In genomic region chr14:22537436-22538310, GRCh38 we compare ENCODE assay signal across 10 cellular contexts. TPM values are rescaled to one million over a fixed set of nuclear protein-coding genes. Genes with fewer than 3 reads are reported as not detected.
DNase-seq lines count a peak whose midpoint lies in the region; ATAC-seq, FAIRE-seq and TF ChIP-seq lines count a peak whose summit lies in the region.
"Had no signal": no experiment of that assay in that cellular context is flagged by ENCODE, and none has a peak within 500 bp of the region (broad histone marks: within the 10 kb centered on the region; RNA-seq: fewer than 3 reads in every experiment).

No MANE protein-coding gene starts in this region.

- no peak for TF ChIP-seq RAD21 in HepG2 (CRISPR knock-in tag; IDR thresholded peaks at IDR 0.05)

- CTCF ChIA-PET in HepG2 (lab: Yijun Ruan, JAX; ENCODE audit: low intra/inter-chr PET ratio, low total read pairs), result no interaction called here

- H3K9me3 ChIP-seq in HepG2 (ENCODE audit: low read length), result no peaks in the 10 kb centered on the region
- H3K9me3 ChIP-seq in right lobe of liver, result no peaks in the 10 kb centered on the region
- H3K9me3 ChIP-seq in mesodermal cell (ENCODE audit: control insufficient read depth, low read length), result no peaks in the 10 kb centered on the region
- H3K9me3 ChIP-seq in vagina, result no peaks in the 10 kb centered on the region
- H3K9me3 ChIP-seq: pancreas had no signal

- peaks cover 94% of the 10 kb centered on the region for H3K36me3 Mint-ChIP-seq in activated naive CD8-positive, alpha-beta T cell treated with anti-CD3 and anti-CD28 coated beads, Interleukin-2, amount 10 ng/mL, durations not matched to agents 7 days and 5 days

- H3K36me3 ChIP-seq in HepG2 (replicated peaks in 1 of 2; ENCODE audit: control insufficient read depth in 1 of 2, insufficient read depth in 2 of 2, low read length in 2 of 2), result no peaks in the 10 kb centered on the region
- H3K36me3 ChIP-seq in right lobe of liver, result no peaks in the 10 kb centered on the region
- no peaks in the 10 kb centered on the region for H3K36me3 ChIP-seq in mesodermal cell (ENCODE audit: control insufficient read depth, insufficient read depth, low read length)
- H3K36me3 ChIP-seq in vagina, result no peaks in the 10 kb centered on the region
- H3K36me3 ChIP-seq: pancreas had no signal

- POLR2A ChIA-PET in HepG2 (lab: Yijun Ruan, JAX), result no interaction called here
- POLR2A ChIA-PET in activated naive CD8-positive, alpha-beta T cell treated with anti-CD3 and anti-CD28 coated beads, Interleukin-2, amount 10 ng/mL, durations not matched to agents 7 days and 5 days (lab: Charles Lee), result interaction anchor here (0.6 to 20.6 kb wide), 23 partner anchors 9 to 819 kb away, joined by 3 to 452 read pairs (median 5); partner anchors contain the start of gene DAD1

- H3K4me3 Mint-ChIP-seq in activated naive CD8-positive, alpha-beta T cell treated with anti-CD3 and anti-CD28 coated beads, Interleukin-2, amount 10 ng/mL, durations not matched to agents 7 days and 5 days, result peak overlapping the region; percentile 86

- no peaks in the 10 kb centered on the region for H3K4me1 ChIP-seq in HepG2 (ENCODE audit: insufficient read depth, low read length)
- H3K4me1 ChIP-seq in right lobe of liver, result no peaks in the 10 kb centered on the region
- H3K4me1 ChIP-seq in mesodermal cell (ENCODE audit: control insufficient read depth, insufficient read depth, low read length, poor library complexity, severe bottlenecking), result peaks cover 53% of the 10 kb centered on the region
- peaks cover 40% of the 10 kb centered on the region for H3K4me1 ChIP-seq in vagina
- H3K4me1 ChIP-seq: pancreas had no signal

- H3K27ac ChIP-seq in HepG2 (ENCODE audit: extremely low read length, insufficient read depth, low read length) (no peak overlapping the region), right lobe of liver (no peak overlapping the region), mesodermal cell (ENCODE audit: low read depth, low read length, severe bottlenecking) (peak overlapping the region; percentile 75), vagina (peak overlapping the region; percentile 89)

- H3K27ac Mint-ChIP-seq in activated naive CD8-positive, alpha-beta T cell treated with anti-CD3 and anti-CD28 coated beads, Interleukin-2, amount 10 ng/mL, durations not matched to agents 7 days and 5 days, result peak overlapping the region; percentile 99

- H4K20me1 ChIP-seq in HepG2 (ENCODE audit: insufficient read depth, low read length), result no peaks in the 10 kb centered on the region

- no peaks in the 10 kb centered on the region for H3K9me3 Mint-ChIP-seq in activated naive CD8-positive, alpha-beta T cell treated with anti-CD3 and anti-CD28 coated beads, Interleukin-2, amount 10 ng/mL, durations not matched to agents 7 days and 5 days

- ATAC-seq in HepG2, result peak; percentile 34; the same call in 2 of the 3 replicates
- ATAC-seq in right lobe of liver, result no peak
- peak; percentile 19 for ATAC-seq in activated naive CD8-positive, alpha-beta T cell treated with anti-CD3 and anti-CD28 coated beads, Interleukin-2, amount 10 ng/mL, durations not matched to agents 7 days and 5 days (ENCODE audit: low read depth)
- ATAC-seq in HG03432 (IDR thresholded peaks at IDR 0.05; ENCODE audit: unreplicated experiment), result no peak

- H3K79me2 ChIP-seq in HepG2 (ENCODE audit: insufficient read depth, low read length), result no peaks in the 10 kb centered on the region

- no peaks in the 10 kb centered on the region for H3K27me3 Mint-ChIP-seq in activated naive CD8-positive, alpha-beta T cell treated with anti-CD3 and anti-CD28 coated beads, Interleukin-2, amount 10 ng/mL, durations not matched to agents 7 days and 5 days

- peaks cover 4 to 10% of the 10 kb centered on the region in 2 experiments; a peak in 3 of 5 replicates for H3K27me3 ChIP-seq in HepG2 (ENCODE audit: control insufficient read depth in 1 of 2, insufficient read depth in 2 of 2, low read length in 2 of 2)
- H3K27me3 ChIP-seq in right lobe of liver, result no peaks in the 10 kb centered on the region
- H3K27me3 ChIP-seq in vagina, result no peaks in the 10 kb centered on the region
- H3K27me3 ChIP-seq: pancreas had no signal

- 30% methylated on average over 8 of the region's 8 CpGs for WGBS in HepG2 (ENCODE audit: low lambda C conversion rate)
- WGBS in right lobe of liver (ENCODE audit: insufficient coverage, low coverage, low lambda C conversion rate, missing lambda C conversion rate), result 69% methylated on average over 3 of the region's 8 CpGs
- 95 to 96% methylated on average over 6 to 7 of the region's 8 CpGs for WGBS in mesodermal cell (ENCODE audit: insufficient coverage in 2 of 2), 2 experiments

- no peak for TF ChIP-seq EP300 in HepG2 (IDR thresholded peaks at IDR 0.05; ENCODE audit: low read depth in 2 of 2, low read length in 2 of 2)
- no peak for TF ChIP-seq EP300 in HepG2 (CRISPR knock-in tag; IDR thresholded peaks at IDR 0.05; ENCODE audit: borderline replicate concordance)

- DNase-seq in HepG2 (ENCODE audit: low spot score) (no peak), right lobe of liver (no peak), vagina (ENCODE audit: extremely low spot score in 2 of 2) (no peak), NCI-H187 (lab: John Stamatoyannopoulos, UW) (no peak), anterior cingulate cortex (lab: John Stamatoyannopoulos, UW) (no peak)
- no peak for DNase-seq in activated naive CD8-positive, alpha-beta T cell treated with anti-CD3 and anti-CD28 coated beads, Interleukin-2, amount 10 ng/mL, durations not matched to agents 7 days and 5 days
- DNase-seq: NCI-H1105 treated with DMSO at 0.1 percent for 48 hours had no signal

- intact Hi-C loops in HepG2 (cut with micrococcal nuclease; ENCODE audit: unreplicated experiment) (loop anchor here (1.0 kb wide), 1 partner anchor 43 kb away; no protein-coding TSS in a partner anchor), right lobe of liver (cut with DNase I) (no loop called here), vagina (cut with DNase I) (no loop called here)

- no peak overlapping the region for H3K4me3 ChIP-seq in HepG2 (replicated peaks in 1 of 3; ENCODE audit: insufficient read depth in 1 of 3, low read depth in 2 of 3, low read length in 3 of 3)
- no peak overlapping the region for H3K4me3 ChIP-seq in right lobe of liver
- H3K4me3 ChIP-seq in mesodermal cell (ENCODE audit: extremely low read depth, insufficient read depth, low read length, poor library complexity, severe bottlenecking), result no peak overlapping the region
- no peak overlapping the region for H3K4me3 ChIP-seq in vagina
- H3K4me3 ChIP-seq: pancreas had no signal

- TF ChIP-seq POLR2A in HepG2 (IDR thresholded peaks at IDR 0.05; ENCODE audit: insufficient read depth in 1 of 2, low read depth in 2 of 2, low read length in 2 of 2) (no peak), right lobe of liver (IDR thresholded peaks at IDR 0.05) (no peak), vagina (IDR thresholded peaks at IDR 0.05) (no peak)

- peaks cover 93% of the 10 kb centered on the region for H3K4me1 Mint-ChIP-seq in activated naive CD8-positive, alpha-beta T cell treated with anti-CD3 and anti-CD28 coated beads, Interleukin-2, amount 10 ng/mL, durations not matched to agents 7 days and 5 days

- no peak overlapping the region for H3K9ac ChIP-seq in HepG2 (ENCODE audit: insufficient read depth, low read depth, low read length)

- in situ Hi-C loops in HepG2 (cut with HindIII; ENCODE audit: extremely low pct_ligation_motif_present, low pct_unique_long_range_greater_than_20kb), result no loop called here

- no TSS peak for BruUV-seq in HepG2 (replicated peaks; lab: Mats Ljungman, UMichigan)

- no peak for TF ChIP-seq CTCF in HepG2 (CRISPR knock-in tag; IDR thresholded peaks at IDR 0.05)
- TF ChIP-seq CTCF in right lobe of liver (IDR thresholded peaks at IDR 0.05), result no peak
- TF ChIP-seq CTCF in vagina (IDR thresholded peaks at IDR 0.05), result no peak

- no peak overlapping the region for H2AFZ ChIP-seq in HepG2 (ENCODE audit: low read length)

- H3K4me2 ChIP-seq in HepG2 (ENCODE audit: low read depth, low read length), result no peak overlapping the region

- no peak for FAIRE-seq in HepG2 (lab: Jason Lieb, UNC)
- FAIRE-seq: pancreas had no signal

TF ChIP-seq in HepG2, 621 proteins besides CTCF, POLR2A, EP300 and RAD21:
- no peak for TF ChIP-seq ONECUT2 (CRISPR knock-in tag; IDR thresholded peaks at IDR 0.05)
- TF ChIP-seq NR0B2 (CRISPR knock-in tag; IDR thresholded peaks at IDR 0.05), result 0 out of 2 replicates have a peak, but pooled peaks have one; percentile 53

RNA-seq across cellular contexts. Expression of gene DAD1, which starts 51.4 kb away (rescaled TPM):
- 385 and 558 TPM in 2 replicates for total RNA-seq in HepG2 (2016; rRNA removed; fragmentation: Illumina TruSeq; extraction: Trizol)
- total RNA-seq in HepG2 (2016; cell fraction: cytosol; rRNA removed; fragmentation: Illumina TruSeq; extraction: Trizol; ENCODE audit: low read depth), result 148 and 149 TPM in 2 replicates
- total RNA-seq in HepG2 (2016; cell fraction: insoluble cytoplasmic fraction; rRNA removed; fragmentation: Illumina TruSeq; extraction: Trizol), result 449 and 577 TPM in 2 replicates
- total RNA-seq in HepG2 (2016; cell fraction: membrane; rRNA removed; fragmentation: Illumina TruSeq; extraction: Trizol), result 133 and 150 TPM in 2 replicates
- total RNA-seq in HepG2 (2016; cell fraction: nucleus; rRNA removed; fragmentation: Illumina TruSeq; extraction: Trizol), result 382 and 439 TPM in 2 replicates
- polyA plus RNA-seq in HepG2 (2011; rRNA removed), result 508 and 626 TPM in 2 replicates
- polyA plus RNA-seq in HepG2 (2011; cell fraction: cytosol; rRNA removed), result 1,110 and 1,232 TPM in 2 replicates
- 187 and 222 TPM in 2 replicates for polyA plus RNA-seq in HepG2 (2011; cell fraction: nucleus; rRNA removed)
- 327 and 493 TPM in 2 replicates for polyA plus RNA-seq in HepG2 (2012)
- 141 and 152 TPM in 2 replicates for polyA plus RNA-seq in HepG2 (2016; cell fraction: cytosol; fragmentation: Illumina TruSeq; extraction: Trizol; ENCODE audit: low read depth)
- polyA plus RNA-seq in HepG2 (2016; cell fraction: insoluble cytoplasmic fraction; fragmentation: Illumina TruSeq; extraction: Trizol; ENCODE audit: low read depth), result 395 and 434 TPM in 2 replicates
- polyA plus RNA-seq in HepG2 (2016; cell fraction: membrane; fragmentation: Illumina TruSeq; extraction: Trizol; ENCODE audit: low read depth), result 122 and 125 TPM in 2 replicates
- 602 and 624 TPM in 2 replicates for polyA plus RNA-seq in HepG2 (2016; cell fraction: nucleus; fragmentation: Illumina TruSeq; extraction: Trizol; ENCODE audit: insufficient read depth, low read depth)
- 261 and 460 TPM in 2 replicates for polyA minus RNA-seq in HepG2 (2011; rRNA and poly(A)+ RNA removed; ENCODE audit: low replicate concordance)
- polyA minus RNA-seq in HepG2 (2011; cell fraction: cytosol; rRNA and poly(A)+ RNA removed), result 132 TPM in 2 replicates
- 79.2 and 94.7 TPM in 2 replicates for polyA minus RNA-seq in HepG2 (2011; cell fraction: nucleus; rRNA and poly(A)+ RNA removed)
- 100 to 1,000 TPM; 107 to 249 (median 133) TPM for total RNA-seq in right lobe of liver
- 100 to 1,000 TPM; 124 to 148 TPM for total RNA-seq in activated naive CD8-positive, alpha-beta T cell treated with anti-CD3 and anti-CD28 coated beads, Interleukin-2, amount 10 ng/mL, durations not matched to agents 7 days and 5 days
- 318 TPM for polyA plus RNA-seq in mesodermal cell (2013, experiment 1 of 2)
- polyA plus RNA-seq in mesodermal cell (2013, experiment 2 of 2), result 281 TPM
- 145 TPM for total RNA-seq in vagina

Comparison
In these comparisons a context has a peak if more than half of its experiments do, and no peak if none do; other contexts are left out.
1. ATAC-seq: peak in HepG2 (single experiment) and activated naive CD8-positive, alpha-beta T cell treated with anti-CD3 and anti-CD28 coated beads, Interleukin-2, amount 10 ng/mL, durations not matched to agents 7 days and 5 days (single experiment); none in right lobe of liver (0 of 4) and HG03432 (single experiment).
2. H3K27ac ChIP-seq: peak in mesodermal cell (single experiment) and vagina (single experiment); none in HepG2 (single experiment) and right lobe of liver (0 of 3).